Comparison of ENCODE assay signal across 13 cellular contexts in the genomic region with DNA sequence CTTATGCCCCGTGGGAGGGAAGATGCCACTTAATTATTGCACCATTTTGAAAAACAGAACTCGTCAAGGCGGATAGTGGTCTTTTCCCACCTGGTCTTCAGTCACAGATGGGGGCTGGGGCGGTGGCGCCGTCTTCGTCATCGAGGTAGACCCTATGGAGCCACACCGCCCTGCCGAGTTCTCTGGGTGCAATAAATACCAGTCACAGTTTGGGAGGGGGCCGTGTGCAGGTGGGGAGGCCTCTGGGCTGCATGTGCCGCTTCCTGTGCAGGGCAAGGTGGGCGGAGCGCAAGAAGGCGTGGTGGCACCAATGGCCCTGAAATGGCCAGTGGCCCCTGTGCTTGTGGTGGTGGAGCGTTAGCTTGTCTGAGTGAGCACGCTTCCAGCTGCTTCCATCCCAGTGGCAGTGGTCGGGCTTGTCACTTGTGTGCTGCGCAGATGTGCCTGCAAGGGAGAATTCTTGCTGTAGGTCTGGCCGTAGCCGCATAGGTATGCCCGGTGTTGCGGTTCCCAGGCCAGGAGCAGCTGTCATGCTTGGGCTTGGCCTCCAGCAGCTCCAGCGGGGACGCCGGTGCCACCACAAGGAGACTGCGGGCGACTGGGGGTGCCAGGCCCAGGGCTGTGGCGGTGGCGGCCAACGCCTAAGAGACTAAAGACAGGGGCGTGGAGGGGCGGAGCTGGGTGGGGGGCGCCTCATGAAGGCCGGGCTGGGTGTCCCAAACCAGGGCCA. TPM values are rescaled to one million over a fixed set of nuclear protein-coding genes. Genes with fewer than 3 reads are reported as not detected.
DNase-seq lines count a peak whose midpoint lies in the region; ATAC-seq, FAIRE-seq and TF ChIP-seq lines count a peak whose summit lies in the region.
"Not testable (repeated sequence)": the region's sequence is repeated elsewhere in the genome, so short reads cannot be mapped to it uniquely, and the experiment has no call there.
"Had no signal": no experiment of that assay in that cellular context is flagged by ENCODE, and none has a peak within 500 bp of the region (broad histone marks: within the 10 kb centered on the region; RNA-seq: fewer than 3 reads in every experiment).

No MANE protein-coding gene starts in this region.

- not testable (repeated sequence) for H3K9me2 ChIP-seq in GM23338 (ENCODE audit: insufficient read depth)

- TF ChIP-seq POLR2A in thyroid gland (IDR thresholded peaks at IDR 0.05): not testable (repeated sequence)

- H3K27me3 Mint-ChIP-seq in GM23338 (ENCODE audit: insufficient read depth, low read depth, poor library complexity): not testable (repeated sequence)

- not testable (repeated sequence) for H3K36me3 ChIP-seq in GM23338 (ENCODE audit: insufficient read depth); heart right ventricle; lower lobe of right lung; pancreas; thyroid gland

- intact Hi-C loops in heart right ventricle (cut with DNase I); lower lobe of right lung (cut with DNase I); pancreas (cut with DNase I); thyroid gland (cut with DNase I): not testable (repeated sequence)

- not testable (repeated sequence) for H2AFZ ChIP-seq in GM23338

- H3K79me2 ChIP-seq in GM23338 (replicated peaks; ENCODE audit: insufficient read depth): not testable (repeated sequence)

- H3K4me3 Mint-ChIP-seq in GM23338: not testable (repeated sequence)

- H3K9me3 ChIP-seq in heart right ventricle, lower lobe of right lung, pancreas, thyroid gland: not testable (repeated sequence)

- H3K36me3 Mint-ChIP-seq in GM23338 (ENCODE audit: low read depth): not testable (repeated sequence)

- H3K4me1 Mint-ChIP-seq in GM23338: not testable (repeated sequence)

- not testable (repeated sequence) for FAIRE-seq in pancreas (lab: Jason Lieb, UNC)

- not testable (repeated sequence) for H3F3A ChIP-seq in GM23338 (replicated peaks; ENCODE audit: low read depth)

- DNase-seq in GM23338 (ENCODE audit: low spot score); heart right ventricle; lower lobe of right lung: not testable (repeated sequence)
- DNase-seq in ecto neural progenitor cell (ENCODE audit: low spot score) (peak; percentile 4), pancreas (peak in 4 of 6 donors; percentile 14 to 42 (median 38)), thyroid gland (peak; percentile 3 to 5)

- H4K20me1 ChIP-seq in GM23338 (replicated peaks; ENCODE audit: insufficient read depth): not testable (repeated sequence)

- not testable (repeated sequence) for H3K27ac Mint-ChIP-seq in GM23338

- H3K27ac ChIP-seq in GM23338 (ENCODE audit: low read depth); heart right ventricle; lower lobe of right lung; pancreas; thyroid gland: not testable (repeated sequence)

- WGBS in heart right ventricle, 2 donors: 51 to 53% methylated on average over 20 to 24 of the region's 35 CpGs
- 41 to 44% methylated on average over 17 to 26 of the region's 35 CpGs for WGBS in pancreas, 2 donors
- 49 to 69% methylated on average over 10 to 14 of the region's 35 CpGs for WGBS in thyroid gland, 2 donors

- ATAC-seq in GM18868 (IDR thresholded peaks at IDR 0.05; ENCODE audit: unreplicated experiment) (peak; percentile 33), GM23338 (peak; percentile 51; the same call in 1 of the 3 replicates), HG03045 (IDR thresholded peaks at IDR 0.05; ENCODE audit: unreplicated experiment) (peak; percentile 24), heart right ventricle (peak in 6 of 8 donors; percentile 37 to 65 (median 46)), lower lobe of right lung (peak; percentile 48 to 53), pancreas (peak; percentile 74 to 85 (median 78))

- TF ChIP-seq CTCF in GM23338 (conservative IDR thresholded peaks at IDR 0.05; ENCODE audit: low read depth in 2 of 2); heart right ventricle (IDR thresholded peaks at IDR 0.05); lower lobe of right lung (IDR thresholded peaks at IDR 0.05); pancreas (IDR thresholded peaks at IDR 0.05); thyroid gland (IDR thresholded peaks at IDR 0.05): not testable (repeated sequence)

- H3K4me1 ChIP-seq in GM23338 (ENCODE audit: insufficient read depth); heart right ventricle; lower lobe of right lung; pancreas; thyroid gland: not testable (repeated sequence)

- H3K9me3 Mint-ChIP-seq in GM23338: not testable (repeated sequence)

- not testable (repeated sequence) for H3K27me3 ChIP-seq in GM23338 (ENCODE audit: insufficient read depth); lower lobe of right lung (ENCODE audit: low read depth); pancreas; thyroid gland
- peaks cover 0 to 20% (median 4%) of the 10 kb centered on the region in 7 donors for H3K27me3 ChIP-seq in heart right ventricle

- not testable (repeated sequence) for H3K4me3 ChIP-seq in GM23338; heart right ventricle; lower lobe of right lung; thyroid gland (replicated peaks in 1 of 3)
- H3K4me3 ChIP-seq in pancreas: peak overlapping the region in 1 of 4 donors; percentile 30

- not testable (repeated sequence) for H3K4me2 ChIP-seq in GM23338

RNA-seq across cellular contexts. Expression of a gene that starts 36.7 kb away (rescaled TPM):
- not detected in 2 replicates for total RNA-seq in GM23338 (2014; rRNA removed; shearing (Covaris generic))
- 0.16 TPM in 1 of 2 replicates, not detected in the other for polyA plus RNA-seq in GM23338 (2016; fragmentation: Nextera tagmentation; extraction: Ambion mirVana)
- total RNA-seq in heart right ventricle: not detected
- polyA plus RNA-seq in heart right ventricle: not detected
- not detected for total RNA-seq in lower lobe of right lung
- total RNA-seq in pancreas: under 1 TPM; 0.14 to 0.52 (median 0.22) TPM
- polyA plus RNA-seq in pancreas: 1 to 10 TPM in 1 of 2 donors, under 1 TPM in 1; 0.61 to 1.2 TPM
- total RNA-seq in thyroid gland: not detected
- total RNA-seq: Caco-2; CD4-positive, alpha-beta memory T cell; PC-3 had no signal
- polyA plus RNA-seq: CD4-positive, alpha-beta memory T cell; IgD-negative memory B cell; SK-N-SH had no signal

Comparison
In these comparisons a context has a peak if more than half of its experiments do, and no peak if none do; other contexts are left out.
1. ATAC-seq: peak in every context shown above with its lines; median percentile 78 in pancreas; 51 in GM23338; 50 in lower lobe of right lung; 46 in heart right ventricle; 33 in GM18868; 24 in HG03045.